10 cellular contexts compared by ENCODE assay signal in the genomic region with DNA sequence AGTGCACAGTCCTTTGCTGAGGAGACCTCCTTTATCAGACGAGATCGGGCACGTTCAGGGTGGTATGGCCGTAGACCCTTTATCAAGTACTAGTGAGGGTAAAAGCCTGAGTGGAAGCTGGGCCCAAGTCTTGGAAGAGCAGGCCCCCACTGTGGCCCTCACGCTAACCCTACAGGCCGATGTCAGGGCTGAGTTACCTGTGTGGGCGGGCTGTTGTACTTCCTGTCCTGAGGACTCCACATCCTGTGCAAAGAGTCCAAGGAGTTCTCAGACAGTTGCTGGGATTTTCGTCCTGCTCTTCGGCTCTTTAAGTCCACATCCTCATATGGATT. TPM values are rescaled to one million over a fixed set of nuclear protein-coding genes. Genes with fewer than 3 reads are reported as not detected.
DNase-seq lines count a peak whose midpoint lies in the region; ATAC-seq and TF ChIP-seq lines count a peak whose summit lies in the region.
"Had no signal": no experiment of that assay in that cellular context is flagged by ENCODE, and none has a peak within 500 bp of the region (broad histone marks: within the 10 kb centered on the region; RNA-seq: fewer than 3 reads in every experiment).

No MANE protein-coding gene starts in this region.

- TF ChIP-seq POLR2A in uterus (IDR thresholded peaks at IDR 0.05): no peak

- no peak overlapping the region for H2BK15ac ChIP-seq in neuronal stem cell (ENCODE audit: low read length)

- no peak overlapping the region for H2BK120ac ChIP-seq in neuronal stem cell (ENCODE audit: low read depth, low read length)

- no peak overlapping the region for H4K91ac ChIP-seq in neuronal stem cell (ENCODE audit: low read depth, low read length, poor library complexity)

- no peak overlapping the region for H2BK12ac ChIP-seq in neuronal stem cell (ENCODE audit: low read length)

- H3K14ac ChIP-seq in neuronal stem cell (ENCODE audit: low read length): no peak overlapping the region

- H3K9ac ChIP-seq in endodermal cell (ENCODE audit: extremely low read depth, low read length, poor library complexity, severe bottlenecking) (no peak overlapping the region), neuronal stem cell (ENCODE audit: low read depth, low read length, poor library complexity) (no peak overlapping the region)

- no peak overlapping the region for H2BK5ac ChIP-seq in neuronal stem cell (ENCODE audit: low read length)

- no peak for ATAC-seq in activated naive CD4-positive, alpha-beta T cell treated with anti-CD3 and anti-CD28 coated beads, Interleukin-2, amount 50 U/mL, for 72 hours

- no peak overlapping the region for H3K4me2 ChIP-seq in neuronal stem cell (ENCODE audit: insufficient read depth, low read length, poor library complexity, severe bottlenecking)

- no peaks in the 10 kb centered on the region for H3K27me3 ChIP-seq in endodermal cell (ENCODE audit: control insufficient read depth, insufficient read depth, low read length, poor library complexity, severe bottlenecking)
- no peaks in the 10 kb centered on the region for H3K27me3 ChIP-seq in neuronal stem cell (ENCODE audit: control insufficient read depth in 3 of 3, insufficient read depth in 3 of 3, low read depth in 1 of 3, low read length in 3 of 3)
- H3K27me3 ChIP-seq in uterus: no peaks in the 10 kb centered on the region
- no peaks in the 10 kb centered on the region for H3K27me3 ChIP-seq in CD4-positive, alpha-beta memory T cell (ENCODE audit: insufficient read depth, low read length)
- H3K27me3 ChIP-seq: MG63 had no signal

- peaks cover 93% of the 10 kb centered on the region for H3K36me3 ChIP-seq in endodermal cell (ENCODE audit: control insufficient read depth, insufficient read depth, low read length)
- H3K36me3 ChIP-seq in neuronal stem cell (replicated peaks in 1 of 2; ENCODE audit: control insufficient read depth in 2 of 2, insufficient read depth in 2 of 2, low read length in 2 of 2): peaks cover 26 to 72% of the 10 kb centered on the region in 2 donors
- H3K36me3 ChIP-seq in uterus: no peaks in the 10 kb centered on the region
- no peaks in the 10 kb centered on the region for H3K36me3 ChIP-seq in CD4-positive, alpha-beta memory T cell (ENCODE audit: insufficient read depth, low read length)

- H3K27me3 Mint-ChIP-seq in activated naive CD4-positive, alpha-beta T cell treated with anti-CD3 and anti-CD28 coated beads, Interleukin-2, amount 10 ng/mL, durations not matched to agents 7 days and 5 days: peaks cover 43% of the 10 kb centered on the region
- no peaks in the 10 kb centered on the region for H3K27me3 Mint-ChIP-seq in endodermal cell (ENCODE audit: insufficient read depth)
- H3K27me3 Mint-ChIP-seq in CD4-positive, alpha-beta memory T cell: peaks cover 0 to 13% of the 10 kb centered on the region in 2 donors

- H3K79me1 ChIP-seq in neuronal stem cell (ENCODE audit: low read depth, low read length): no peaks in the 10 kb centered on the region

- no peaks in the 10 kb centered on the region for H3K9me3 ChIP-seq in endodermal cell (ENCODE audit: control insufficient read depth, low read length)
- no peaks in the 10 kb centered on the region for H3K9me3 ChIP-seq in neuronal stem cell (replicated peaks in 1 of 2; ENCODE audit: control insufficient read depth in 2 of 2, insufficient read depth in 1 of 2, low read depth in 1 of 2, low read length in 2 of 2)
- H3K9me3 ChIP-seq in uterus: no peaks in the 10 kb centered on the region
- H3K9me3 ChIP-seq in CD4-positive, alpha-beta memory T cell (ENCODE audit: control insufficient read depth in 1 of 2, low read length in 2 of 2): no peaks in the 10 kb centered on the region
- H3K9me3 ChIP-seq: MG63 had no signal

- DNase-seq in activated naive CD4-positive, alpha-beta T cell treated with anti-CD3 and anti-CD28 coated beads, Interleukin-2, amount 50 U/mL, for 72 hours (ENCODE audit: low spot score in 2 of 2): no peak
- DNase-seq in activated naive CD4-positive, alpha-beta T cell treated with anti-CD3 and anti-CD28 coated beads, Interleukin-2, amount 10 ng/mL, durations not matched to agents 7 days and 5 days: no peak
- DNase-seq in endodermal cell (no peak), neuronal stem cell (ENCODE audit: low spot score) (no peak), uterus (no peak), NCI-H128 (lab: John Stamatoyannopoulos, UW; ENCODE audit: unreplicated experiment) (no peak), activated gamma-delta T cell (lab: John Stamatoyannopoulos, UW) (no peak)
- no peak for DNase-seq in CD4-positive, alpha-beta memory T cell

- H3K4ac ChIP-seq in neuronal stem cell (ENCODE audit: low read length): no peak overlapping the region

- peak overlapping the region; percentile 8 to 85 for H3K27ac Mint-ChIP-seq in activated naive CD4-positive, alpha-beta T cell treated with anti-CD3 and anti-CD28 coated beads, Interleukin-2, amount 50 U/mL, for 72 hours
- no peak overlapping the region for H3K27ac Mint-ChIP-seq in activated naive CD4-positive, alpha-beta T cell treated with anti-CD3 and anti-CD28 coated beads, Interleukin-2, amount 10 ng/mL, durations not matched to agents 7 days and 5 days
- H3K27ac Mint-ChIP-seq in endodermal cell: peak overlapping the region; percentile 84
- H3K27ac Mint-ChIP-seq in CD4-positive, alpha-beta memory T cell: no peak overlapping the region
- H3K27ac Mint-ChIP-seq: activated naive CD8-positive, alpha-beta T cell had no signal

- H3K4me3 Mint-ChIP-seq in activated naive CD4-positive, alpha-beta T cell treated with anti-CD3 and anti-CD28 coated beads, Interleukin-2, amount 10 ng/mL, durations not matched to agents 7 days and 5 days: no peak overlapping the region
- H3K4me3 Mint-ChIP-seq in endodermal cell: no peak overlapping the region
- no peak overlapping the region for H3K4me3 Mint-ChIP-seq in CD4-positive, alpha-beta memory T cell
- H3K4me3 Mint-ChIP-seq: activated naive CD8-positive, alpha-beta T cell had no signal

- no peaks in the 10 kb centered on the region for H3K9me3 Mint-ChIP-seq in activated naive CD4-positive, alpha-beta T cell treated with anti-CD3 and anti-CD28 coated beads, Interleukin-2, amount 50 U/mL, for 72 hours
- no peaks in the 10 kb centered on the region for H3K9me3 Mint-ChIP-seq in activated naive CD4-positive, alpha-beta T cell treated with anti-CD3 and anti-CD28 coated beads, Interleukin-2, amount 10 ng/mL, durations not matched to agents 7 days and 5 days
- H3K9me3 Mint-ChIP-seq in endodermal cell: no peaks in the 10 kb centered on the region
- H3K9me3 Mint-ChIP-seq in CD4-positive, alpha-beta memory T cell: no peaks in the 10 kb centered on the region

- H3K4me1 ChIP-seq in endodermal cell (ENCODE audit: control insufficient read depth, insufficient read depth, low read length) (peaks cover 33% of the 10 kb centered on the region), neuronal stem cell (ENCODE audit: control insufficient read depth in 2 of 2, insufficient read depth in 1 of 2, low read depth in 1 of 2, low read length in 2 of 2) (peaks cover 11 to 26% of the 10 kb centered on the region in 2 donors), uterus (peaks cover 29 to 64% of the 10 kb centered on the region in 2 donors)
- H3K4me1 ChIP-seq in CD4-positive, alpha-beta memory T cell (ENCODE audit: insufficient read depth, low read length): no peaks in the 10 kb centered on the region

- H3K23ac ChIP-seq in neuronal stem cell (ENCODE audit: low read depth, low read length, poor library complexity): no peak overlapping the region

- no peaks in the 10 kb centered on the region for H3K36me3 Mint-ChIP-seq in activated naive CD4-positive, alpha-beta T cell treated with anti-CD3 and anti-CD28 coated beads, Interleukin-2, amount 50 U/mL, for 72 hours
- no peaks in the 10 kb centered on the region for H3K36me3 Mint-ChIP-seq in activated naive CD4-positive, alpha-beta T cell treated with anti-CD3 and anti-CD28 coated beads, Interleukin-2, amount 10 ng/mL, durations not matched to agents 7 days and 5 days
- H3K36me3 Mint-ChIP-seq in endodermal cell (ENCODE audit: low read depth): peaks cover 21% of the 10 kb centered on the region
- no peaks in the 10 kb centered on the region for H3K36me3 Mint-ChIP-seq in CD4-positive, alpha-beta memory T cell
- H3K36me3 Mint-ChIP-seq: activated naive CD8-positive, alpha-beta T cell had no signal

- H4K8ac ChIP-seq in neuronal stem cell (ENCODE audit: low read depth, low read length): no peak overlapping the region

- no peak overlapping the region for H3K18ac ChIP-seq in neuronal stem cell (ENCODE audit: low read length)

- CTCF ChIA-PET in activated naive CD4-positive, alpha-beta T cell treated with anti-CD3 and anti-CD28 coated beads, Interleukin-2, amount 10 ng/mL, durations not matched to agents 7 days and 5 days (lab: Charles Lee): no interaction called here
- CTCF ChIA-PET in CD4-positive, alpha-beta memory T cell (lab: Charles Lee; ENCODE audit: partially characterized antibody): no interaction called here

- H3K27ac ChIP-seq in endodermal cell (ENCODE audit: low read depth, low read length) (no peak overlapping the region), neuronal stem cell (replicated peaks; ENCODE audit: low read length) (peak overlapping the region; percentile 11), uterus (peak overlapping the region; percentile 94 to 99)
- no peak overlapping the region for H3K27ac ChIP-seq in CD4-positive, alpha-beta memory T cell (ENCODE audit: low read depth, low read length)

- no peaks in the 10 kb centered on the region for H3K4me1 Mint-ChIP-seq in activated naive CD4-positive, alpha-beta T cell treated with anti-CD3 and anti-CD28 coated beads, Interleukin-2, amount 10 ng/mL, durations not matched to agents 7 days and 5 days
- H3K4me1 Mint-ChIP-seq in endodermal cell: peaks cover 79% of the 10 kb centered on the region
- peaks cover 0 to 5% (median 2%) of the 10 kb centered on the region in 4 donors for H3K4me1 Mint-ChIP-seq in CD4-positive, alpha-beta memory T cell

- H3K4me3 ChIP-seq in endodermal cell (ENCODE audit: low read length) (no peak overlapping the region), neuronal stem cell (ENCODE audit: low read length in 2 of 2) (no peak overlapping the region), uterus (no peak overlapping the region)
- H3K4me3 ChIP-seq in CD4-positive, alpha-beta memory T cell (ENCODE audit: low read length in 2 of 2): no peak overlapping the region
- H3K4me3 ChIP-seq: MG63 had no signal

- intact Hi-C loops in uterus (cut with DNase I; ENCODE audit: low total_unique reads): no loop called here
- intact Hi-C loops in CD4-positive, alpha-beta memory T cell (cut with micrococcal nuclease): no loop called here

- WGBS in endodermal cell (ENCODE audit: insufficient coverage in 1 of 2, insufficient read length in 1 of 2), 2 experiments: 86 to 90% methylated on average over 9 of the region's 9 CpGs
- WGBS in neuronal stem cell (ENCODE audit: extremely low coverage in 2 of 2, insufficient read length in 2 of 2, insufficient replicate concordance in 1 of 2), 2 donors: no CpG with 5 or more reads among the region's 9 CpGs

- H2AFZ ChIP-seq in neuronal stem cell (ENCODE audit: low read length): no peak overlapping the region

- POLR2A ChIA-PET in CD4-positive, alpha-beta memory T cell (lab: Charles Lee; ENCODE audit: partially characterized antibody): no interaction called here

- no peak overlapping the region for H2AK5ac ChIP-seq in neuronal stem cell (ENCODE audit: low read depth, low read length)

- TF ChIP-seq CTCF in endodermal cell (conservative IDR thresholded peaks at IDR 0.05) (no peak), uterus (IDR thresholded peaks at IDR 0.05) (no peak)

RNA-seq across cellular contexts. Expression of gene RPL27A, which starts 34.9 kb away (rescaled TPM):
- total RNA-seq in activated naive CD4-positive, alpha-beta T cell treated with anti-CD3 and anti-CD28 coated beads, Interleukin-2, amount 50 U/mL, for 72 hours: 1,000 to 10,000 TPM; 1,341 to 1,591 TPM
- 1,000 to 10,000 TPM; 1,114 to 1,791 TPM for total RNA-seq in endodermal cell
- polyA plus RNA-seq in endodermal cell (2013, experiment 1 of 2): 2,532 TPM
- 2,350 TPM for polyA plus RNA-seq in endodermal cell (2013, experiment 2 of 2)
- 2,211 TPM for polyA plus RNA-seq in neuronal stem cell (2013, experiment 1 of 2)
- 2,173 TPM for polyA plus RNA-seq in neuronal stem cell (2013, experiment 2 of 2)
- total RNA-seq in uterus: 1,000 to 10,000 TPM in 2 of 4 donors, 100 to 1,000 TPM in 2; 505 to 3,151 (median 1,895) TPM
- total RNA-seq in CD4-positive, alpha-beta memory T cell: 1,000 to 10,000 TPM; 1,456 to 1,504 TPM
- 1,000 to 10,000 TPM; 3,607 to 3,736 TPM for polyA plus RNA-seq in CD4-positive, alpha-beta memory T cell

RNA-seq across cellular contexts. Expression of gene TRIM66, which starts 35.0 kb away (rescaled TPM):
- 10 to 100 TPM; 16.2 to 25.3 TPM for total RNA-seq in activated naive CD4-positive, alpha-beta T cell treated with anti-CD3 and anti-CD28 coated beads, Interleukin-2, amount 50 U/mL, for 72 hours
- 1 to 10 TPM; 4.3 to 4.6 TPM for total RNA-seq in endodermal cell
- polyA plus RNA-seq in endodermal cell (2013, experiment 1 of 2): 7.1 TPM
- polyA plus RNA-seq in endodermal cell (2013, experiment 2 of 2): 3.7 TPM
- polyA plus RNA-seq in neuronal stem cell (2013, experiment 1 of 2): 1.3 TPM
- polyA plus RNA-seq in neuronal stem cell (2013, experiment 2 of 2): 1.3 TPM
- total RNA-seq in uterus: 10 to 100 TPM in 2 of 4 donors, 1 to 10 TPM in 2; 7.4 to 18.2 (median 10.5) TPM
- 10 to 100 TPM; 25.0 to 31.3 TPM for total RNA-seq in CD4-positive, alpha-beta memory T cell
- polyA plus RNA-seq in CD4-positive, alpha-beta memory T cell: under 1 TPM in 1 of 2 donors, not detected in 1; 0.67 TPM

Comparison
In these comparisons a context has a peak if more than half of its experiments do, and no peak if none do; other contexts are left out.
1. H3K27ac Mint-ChIP-seq: peak in activated naive CD4-positive, alpha-beta T cell treated with anti-CD3 and anti-CD28 coated beads, Interleukin-2, amount 50 U/mL, for 72 hours (2 of 2) and endodermal cell (single experiment); none in activated naive CD4-positive, alpha-beta T cell treated with anti-CD3 and anti-CD28 coated beads, Interleukin-2, amount 10 ng/mL, durations not matched to agents 7 days and 5 days (single experiment) and CD4-positive, alpha-beta memory T cell (0 of 7).
2. H3K27ac ChIP-seq: peak in neuronal stem cell (single experiment) and uterus (2 of 2); none in endodermal cell (single experiment) and CD4-positive, alpha-beta memory T cell (single experiment).